17 cellular contexts compared by ENCODE assay signal in the genomic region with DNA sequence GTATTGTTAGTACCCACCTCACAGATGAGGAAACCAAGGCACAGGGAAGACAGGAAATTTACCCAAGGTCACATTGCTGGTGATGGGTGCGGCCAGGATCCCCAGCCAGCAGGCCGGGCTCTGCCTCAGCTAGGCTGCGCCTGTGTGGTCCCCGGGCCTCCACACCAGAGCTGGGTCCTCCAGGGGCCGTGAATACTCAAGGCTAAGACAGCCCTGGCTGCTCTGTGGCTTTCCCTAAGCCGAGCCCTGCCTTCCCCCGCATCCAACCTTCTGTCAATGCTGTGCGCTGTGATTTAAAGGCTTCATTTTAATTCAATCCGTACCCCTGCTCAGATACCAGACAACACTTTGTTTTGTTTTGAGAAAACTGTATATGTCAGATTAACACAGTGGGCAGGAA.
DNase-seq lines count a peak whose midpoint lies in the region; ATAC-seq and TF ChIP-seq lines count a peak whose summit lies in the region.
"Had no signal": no experiment of that assay in that cellular context is flagged by ENCODE, and none has a peak within 500 bp of the region (broad histone marks: within the 10 kb centered on the region; RNA-seq: fewer than 3 reads in every experiment).

No MANE protein-coding gene starts in this region.

- 84% methylated on average over 9 of the region's 9 CpGs for WGBS in right cardiac atrium

- peaks cover 58% of the 10 kb centered on the region for H3K4me1 ChIP-seq in BLaER1
- peaks cover 32% of the 10 kb centered on the region for H3K4me1 ChIP-seq in SJCRH30
- no peaks in the 10 kb centered on the region for H3K4me1 ChIP-seq in right cardiac atrium (ENCODE audit: control insufficient read depth, insufficient read depth, low read length)

- ATAC-seq in sciatic nerve: no peak
- no peak for ATAC-seq in right cardiac atrium
- ATAC-seq: A549 had no signal

- no peak overlapping the region for H3K4me3 ChIP-seq in BLaER1
- peak overlapping the region; percentile 44 for H3K4me3 ChIP-seq in SJCRH30
- H3K4me3 ChIP-seq in right cardiac atrium (ENCODE audit: low read length): no peak overlapping the region
- H3K4me3 ChIP-seq: A549 had no signal

- intact Hi-C loops in sciatic nerve (cut with DNase I) (no loop called here), right cardiac atrium (cut with DNase I) (no loop called here)

- no peak overlapping the region for H3K9ac ChIP-seq in BLaER1

- no peak for TF ChIP-seq CTCF in RWPE1 (conservative IDR thresholded peaks at IDR 0.05; ENCODE audit: low read depth)

- H3K4me2 ChIP-seq in BLaER1: peak overlapping the region; percentile 84
- H3K4me2 ChIP-seq: A549 had no signal

- POLR2A ChIA-PET in RWPE1 (lab: Yijun Ruan, JAX; ENCODE audit: low non-redundant PET): no interaction called here

- H3K27me3 ChIP-seq in BLaER1 (peaks cover 13% of the 10 kb centered on the region; the same call in 1 of the 2 replicates), SJCRH30 (no peaks in the 10 kb centered on the region), right cardiac atrium (ENCODE audit: control insufficient read depth, insufficient read depth) (no peaks in the 10 kb centered on the region)

- CTCF ChIA-PET in RWPE1 (lab: Yijun Ruan, JAX): interaction anchor here (0.6 kb wide), 1 partner anchor 314 kb away, joined by 3 read pairs; no protein-coding TSS in a partner anchor

- H3K36me3 ChIP-seq in BLaER1: no peaks in the 10 kb centered on the region
- no peaks in the 10 kb centered on the region for H3K36me3 ChIP-seq in SJCRH30

- no peak overlapping the region for H3K27ac ChIP-seq in BLaER1
- H3K27ac ChIP-seq in SJCRH30: peak overlapping the region; percentile 93
- H3K27ac ChIP-seq in RWPE1: no peak overlapping the region
- no peak overlapping the region for H3K27ac ChIP-seq in right cardiac atrium (ENCODE audit: low read length)
- H3K27ac ChIP-seq: A549, HL-60 had no signal

- DNase-seq in SJCRH30: peak; percentile 59 to 64
- peak; percentile 53 for DNase-seq in left kidney (ENCODE audit: low read depth, low spot score)
- DNase-seq in sciatic nerve (ENCODE audit: low spot score): peak; percentile 57
- DNase-seq in NCI-H1105 (lab: John Stamatoyannopoulos, UW): no peak
- no peak for DNase-seq in RWPE1 (ENCODE audit: low spot score)
- DNase-seq in right cardiac atrium: no peak
- DNase-seq: Caco-2; EL; HCEC 1CT; NCI-H1417; NCI-H187 treated with DMSO at 0.1 percent for 48 hours; NCI-H526 treated with DMSO at 0.1 percent for 48 hours; NK-92 treated with Interleukin-12 subunit alpha and Interleukin-12 subunit beta, amount 100 ng/mL, for 24 hours; SHP77 treated with DMSO at 0.1 percent for 48 hours had no signal

- H4K20me1 ChIP-seq in BLaER1: no peaks in the 10 kb centered on the region

- H3K9me3 ChIP-seq in BLaER1 (no peaks in the 10 kb centered on the region), SJCRH30 (replicated peaks) (no peaks in the 10 kb centered on the region), right cardiac atrium (ENCODE audit: control insufficient read depth, low read length) (no peaks in the 10 kb centered on the region)
- H3K9me3 ChIP-seq: A549, Caco-2 had no signal

Comparison
In these comparisons a context has a peak if more than half of its experiments do, and no peak if none do; other contexts are left out.
1. DNase-seq: peak in SJCRH30 (2 of 2), left kidney (single experiment) and sciatic nerve (single experiment); none in NCI-H1105 (single experiment), RWPE1 (single experiment) and right cardiac atrium (0 of 3).